ENCODE assay signal across 30 cellular contexts in the genomic region with DNA sequence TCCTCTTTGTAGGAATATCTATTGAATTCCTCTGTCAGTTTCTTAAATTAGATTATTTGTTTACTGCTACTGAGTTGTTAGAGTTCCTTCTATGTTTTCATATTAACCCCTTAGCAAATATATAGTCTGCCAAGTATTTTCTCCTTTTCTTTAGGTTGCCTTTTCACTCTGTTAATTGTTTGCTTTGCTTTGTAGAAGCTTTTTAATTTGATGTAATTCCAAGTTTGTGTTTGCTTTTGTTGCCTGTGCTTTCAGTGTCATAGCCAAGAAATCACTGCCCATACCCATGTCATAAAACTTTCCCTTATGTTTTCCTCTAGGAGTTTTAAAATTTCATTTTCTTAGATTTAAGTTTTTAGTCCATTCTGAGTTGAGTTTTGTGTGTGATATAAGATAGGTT.
"Had no signal": no experiment of that assay in that cellular context is flagged by ENCODE, and none has a peak within 500 bp of the region (broad histone marks: within the 10 kb centered on the region; RNA-seq: fewer than 3 reads in every experiment).

No MANE protein-coding gene starts in this region.

- H3K4me3 ChIP-seq: left lung, lower lobe of right lung, pancreas, prostate gland, skin epidermis, stomach, testis, thyroid gland, transverse colon, upper lobe of right lung had no signal

- H3K27me3 Mint-ChIP-seq: naive thymus-derived CD8-positive, alpha-beta T cell; stimulated activated naive B cell treated with anti-CD40 and anti-IgM and Interleukin-4, amounts not matched to agents 10 μg/mL and 1 μg/mL and 100 μg/mL, for 72 hours had no signal

- ATAC-seq: left colon; left lung; lower lobe of right lung; naive thymus-derived CD8-positive, alpha-beta T cell; pancreas; right cardiac atrium; sciatic nerve; stimulated activated naive B cell treated with anti-CD40 and anti-IgM and Interleukin-4, amounts not matched to agents 10 μg/mL and 1 μg/mL and 100 μg/mL, for 72 hours; stimulated activated naive CD8-positive, alpha-beta T cell treated with anti-CD3 and anti-CD28 coated beads, Interleukin-15, Interleukin-2, amounts not matched to agents 100 U/mL and 50 U/mL, for 24 hours; upper lobe of right lung had no signal

- DNase-seq: hypothalamus; immature natural killer cell; kidney; left colon; left lung; lower lobe of right lung; mammary epithelial cell; mesenchymal stem cell; naive thymus-derived CD8-positive, alpha-beta T cell; nucleus accumbens; pancreas; posterior cingulate gyrus; retina; right cardiac atrium; stimulated activated CD4-positive, alpha-beta T cell treated with anti-CD3 and anti-CD28 coated beads, Interleukin-12 subunit alpha, Interleukin-12 subunit beta, amount 100 ng/mL, for 4 hours; stimulated activated CD4-positive, alpha-beta T cell treated with anti-CD3 and anti-CD28 coated beads, Interleukin-15, amount 100 ng/mL, for 24 hours; stimulated activated CD4-positive, alpha-beta T cell treated with anti-CD3 and anti-CD28 coated beads, Interleukin-2, amount 100 ng/mL, for 24 hours; stimulated activated CD4-positive, alpha-beta T cell treated with anti-CD3 and anti-CD28 coated beads, Interleukin-4, amount 100 ng/mL, for 1 hour; stimulated activated naive B cell treated with anti-CD40 and anti-IgM and Interleukin-4, amounts not matched to agents 10 μg/mL and 1 μg/mL and 100 μg/mL, for 72 hours; stimulated activated naive CD8-positive, alpha-beta T cell treated with anti-CD3 and anti-CD28 coated beads, Interleukin-15, Interleukin-2, amounts not matched to agents 100 U/mL and 50 U/mL, for 24 hours; stomach; testis; thyroid gland; transverse colon; upper lobe of right lung had no signal

- H3K9me3 Mint-ChIP-seq: naive thymus-derived CD8-positive, alpha-beta T cell; stimulated activated naive B cell treated with anti-CD40 and anti-IgM and Interleukin-4, amounts not matched to agents 10 μg/mL and 1 μg/mL and 100 μg/mL, for 72 hours had no signal

- H3K9me3 ChIP-seq: lower lobe of right lung, pancreas, prostate gland, testis, thyroid gland, transverse colon, upper lobe of right lung had no signal

- H3K4me3 Mint-ChIP-seq: immature natural killer cell; naive thymus-derived CD8-positive, alpha-beta T cell; nephron; neural crest cell; stimulated activated naive B cell treated with anti-CD40 and anti-IgM and Interleukin-4, amounts not matched to agents 10 μg/mL and 1 μg/mL and 100 μg/mL, for 72 hours had no signal

- H3K27me3 ChIP-seq: left lung, pancreas, stomach, testis, thyroid gland, transverse colon, upper lobe of right lung had no signal

- H3K27ac ChIP-seq: left lung, lower lobe of right lung, pancreas, prostate gland, skin epidermis, stomach, testis, thyroid gland, transverse colon, upper lobe of right lung had no signal

- H3K4me1 ChIP-seq: left lung, lower lobe of right lung, prostate gland, stomach, testis, thyroid gland, transverse colon, upper lobe of right lung had no signal

- H3K36me3 ChIP-seq: left lung, lower lobe of right lung, pancreas, prostate gland, stomach, thyroid gland, transverse colon, upper lobe of right lung had no signal

- H3K27ac Mint-ChIP-seq: immature natural killer cell; naive thymus-derived CD8-positive, alpha-beta T cell; nephron; stimulated activated naive B cell treated with anti-CD40 and anti-IgM and Interleukin-4, amounts not matched to agents 10 μg/mL and 1 μg/mL and 100 μg/mL, for 72 hours had no signal

- H3K4me1 Mint-ChIP-seq: immature natural killer cell; naive thymus-derived CD8-positive, alpha-beta T cell; nephron; neural crest cell; stimulated activated naive B cell treated with anti-CD40 and anti-IgM and Interleukin-4, amounts not matched to agents 10 μg/mL and 1 μg/mL and 100 μg/mL, for 72 hours had no signal

- H3K36me3 Mint-ChIP-seq: immature natural killer cell; naive thymus-derived CD8-positive, alpha-beta T cell; stimulated activated naive B cell treated with anti-CD40 and anti-IgM and Interleukin-4, amounts not matched to agents 10 μg/mL and 1 μg/mL and 100 μg/mL, for 72 hours had no signal
